16 cellular contexts compared by ENCODE assay signal in the genomic region with DNA sequence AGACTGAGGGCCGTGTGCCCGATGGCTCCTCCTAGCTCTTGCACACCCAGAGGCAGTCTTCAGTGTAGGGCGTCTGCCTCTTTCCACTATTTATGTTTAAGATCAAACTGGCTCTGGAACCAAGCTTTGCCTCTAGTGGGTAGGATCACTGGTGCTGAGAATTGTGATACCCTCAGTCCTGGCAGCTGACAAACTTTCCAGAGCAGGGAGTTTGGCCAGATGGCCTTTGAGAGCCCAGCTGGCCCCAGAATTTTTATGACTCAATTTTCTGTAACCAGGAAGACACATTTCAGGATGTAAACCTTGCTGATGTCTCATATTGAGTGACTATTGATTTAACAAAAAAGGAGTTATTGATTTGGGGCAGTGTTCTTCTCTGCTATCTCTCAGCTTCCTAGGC. TPM values are rescaled to one million over a fixed set of nuclear protein-coding genes. Genes with fewer than 3 reads are reported as not detected.
A peak's percentile ranks its signal among the peaks of the same experiment; 100 is the strongest.
DNase-seq lines count a peak whose midpoint lies in the region; ATAC-seq and TF ChIP-seq lines count a peak whose summit lies in the region.
"Had no signal": no experiment of that assay in that cellular context is flagged by ENCODE, and none has a peak within 500 bp of the region (broad histone marks: within the 10 kb centered on the region; RNA-seq: fewer than 3 reads in every experiment).

No MANE protein-coding gene starts in this region.

- H2BK15ac ChIP-seq in mesenchymal stem cell (ENCODE audit: low read depth, poor library complexity, severe bottlenecking) = no peak overlapping the region

- H3K4ac ChIP-seq in mesenchymal stem cell (ENCODE audit: low read depth in 1 of 2, low read length in 2 of 2) = no peak overlapping the region

- H4K91ac ChIP-seq in mesenchymal stem cell (ENCODE audit: low read length) = no peak overlapping the region

- no peak overlapping the region for H3K27ac ChIP-seq in CD4-positive, CD25-positive, alpha-beta regulatory T cell (ENCODE audit: insufficient read depth, low read length, poor library complexity, severe bottlenecking)
- H3K27ac ChIP-seq in colonic mucosa (peak overlapping the region; percentile 74), mesenchymal stem cell (ENCODE audit: low read length, poor library complexity, severe bottlenecking) (no peak overlapping the region)
- H3K27ac ChIP-seq: PC-9, tibial artery had no signal

- H3K4me1 ChIP-seq in CD4-positive, CD25-positive, alpha-beta regulatory T cell (ENCODE audit: control insufficient read depth, insufficient read depth, low read length, poor library complexity, severe bottlenecking) = peaks cover 12% of the 10 kb centered on the region
- peaks cover 34% of the 10 kb centered on the region for H3K4me1 ChIP-seq in colonic mucosa
- H3K4me1 ChIP-seq in mesenchymal stem cell (ENCODE audit: control insufficient read depth, insufficient read depth, low read depth, low read length) = peaks cover 4% of the 10 kb centered on the region

- H3K18ac ChIP-seq in mesenchymal stem cell (ENCODE audit: low read depth in 1 of 2, low read length in 2 of 2) = no peak overlapping the region

- H2AFZ ChIP-seq in mesenchymal stem cell (ENCODE audit: low read depth, low read length) = no peak overlapping the region
- H2AFZ ChIP-seq: PC-9 had no signal

- H3K9ac ChIP-seq in colonic mucosa (ENCODE audit: low read depth in 2 of 2, low read length in 2 of 2) (peak overlapping the region in 1 of 2 donors; percentile 85), mesenchymal stem cell (ENCODE audit: low read length) (no peak overlapping the region)

- peaks cover 0 to 2% (median 0%) of the 10 kb centered on the region in 7 donors for H3K9me3 Mint-ChIP-seq in CD4-positive, CD25-positive, alpha-beta regulatory T cell

- no peaks in the 10 kb centered on the region for H3K27me3 Mint-ChIP-seq in CD4-positive, CD25-positive, alpha-beta regulatory T cell
- H3K27me3 Mint-ChIP-seq: dendritic cell treated with granulocyte-macrophage colony-stimulating factor and Interleukin-4, amounts not matched to agents 40 ng/mL and 50 ng/mL, for 4 days; T-cell had no signal

- TF ChIP-seq CTCF in colonic mucosa (IDR thresholded peaks at IDR 0.05) = no peak

- no peak overlapping the region for H2AK5ac ChIP-seq in mesenchymal stem cell (ENCODE audit: low read length, severe bottlenecking)

- H2BK5ac ChIP-seq in mesenchymal stem cell (ENCODE audit: low read depth, low read length, poor library complexity, severe bottlenecking) = no peak overlapping the region

- no peak for DNase-seq in CD4-positive, CD25-positive, alpha-beta regulatory T cell
- DNase-seq in NCI-H1092 (lab: John Stamatoyannopoulos, UW) = peak; percentile 20
- DNase-seq in colonic mucosa = no peak
- peak; percentile 16 for DNase-seq in mesenchymal stem cell
- DNase-seq in cortex of kidney (lab: John Stamatoyannopoulos, UW) = no peak
- no peak for DNase-seq in LoVo (ENCODE audit: low spot score)
- DNase-seq: DND-41; HFFc6; NCI-H345; PC-9; stimulated activated CD4-positive, alpha-beta T cell treated with anti-CD3 and anti-CD28 coated beads, Interleukin-15, amount 100 ng/mL, for 24 hours; T-cell had no signal

- intact Hi-C loops in colonic mucosa (cut with DNase I) = loop anchor here (5.0 kb wide), 1 partner anchor 40 kb away; no protein-coding TSS in a partner anchor

- H3K27ac Mint-ChIP-seq in CD4-positive, CD25-positive, alpha-beta regulatory T cell = peak overlapping the region in 2 of 3 donors; percentile 7 to 78
- H3K27ac Mint-ChIP-seq: HFFc6, T-cell had no signal

- H3K4me3 Mint-ChIP-seq in CD4-positive, CD25-positive, alpha-beta regulatory T cell = peak overlapping the region in 1 of 4 donors; percentile 88
- H3K4me3 Mint-ChIP-seq: dendritic cell treated with granulocyte-macrophage colony-stimulating factor and Interleukin-4, amounts not matched to agents 40 ng/mL and 50 ng/mL, for 4 days; HFFc6; T-cell had no signal

- H3K4me1 Mint-ChIP-seq in CD4-positive, CD25-positive, alpha-beta regulatory T cell = peaks cover 25 to 91% (median 55%) of the 10 kb centered on the region in 4 donors

- ATAC-seq in CD4-positive, CD25-positive, alpha-beta regulatory T cell (ENCODE audit: low read depth in 2 of 2) = no peak
- ATAC-seq in esophagus mucosa (no peak), GM19324 (IDR thresholded peaks at IDR 0.05; ENCODE audit: low FRiP score, unreplicated experiment) (no peak)
- ATAC-seq: T-cell had no signal

- no peak overlapping the region for H3K14ac ChIP-seq in mesenchymal stem cell (ENCODE audit: low read length in 2 of 2)

- H3K36me3 Mint-ChIP-seq in CD4-positive, CD25-positive, alpha-beta regulatory T cell = peaks cover 28% of the 10 kb centered on the region

- H3K4me2 ChIP-seq in mesenchymal stem cell (ENCODE audit: low read length, poor library complexity, severe bottlenecking) = no peak overlapping the region
- H3K4me2 ChIP-seq: PC-9 had no signal

- H3K79me1 ChIP-seq in mesenchymal stem cell (replicated peaks; ENCODE audit: low read length, poor library complexity, severe bottlenecking) = peaks cover 25% of the 10 kb centered on the region

- no peak overlapping the region for H2BK120ac ChIP-seq in mesenchymal stem cell (ENCODE audit: low read depth, low read length)

- no peak overlapping the region for H2BK12ac ChIP-seq in mesenchymal stem cell (ENCODE audit: low read length in 2 of 2)

- no peaks in the 10 kb centered on the region for H3K9me3 ChIP-seq in CD4-positive, CD25-positive, alpha-beta regulatory T cell (ENCODE audit: control insufficient read depth in 2 of 2, low read length in 2 of 2)
- no peaks in the 10 kb centered on the region for H3K9me3 ChIP-seq in colonic mucosa
- H3K9me3 ChIP-seq in mesenchymal stem cell (ENCODE audit: control insufficient read depth, low read length) = no peaks in the 10 kb centered on the region
- H3K9me3 ChIP-seq: tibial artery had no signal

- no peak overlapping the region for H3K4me3 ChIP-seq in CD4-positive, CD25-positive, alpha-beta regulatory T cell (ENCODE audit: low read depth, low read length)
- H3K4me3 ChIP-seq in colonic mucosa = no peak overlapping the region
- no peak overlapping the region for H3K4me3 ChIP-seq in mesenchymal stem cell (ENCODE audit: insufficient read depth in 1 of 2, low read depth in 1 of 2, low read length in 2 of 2)
- H3K4me3 ChIP-seq: PC-9, tibial artery had no signal

- H3K36me3 ChIP-seq in CD4-positive, CD25-positive, alpha-beta regulatory T cell (ENCODE audit: control insufficient read depth, insufficient read depth, low read length) = peaks cover 5% of the 10 kb centered on the region
- no peaks in the 10 kb centered on the region for H3K36me3 ChIP-seq in colonic mucosa
- peaks cover 0 to 4% of the 10 kb centered on the region in 2 experiments for H3K36me3 ChIP-seq in mesenchymal stem cell (ENCODE audit: control insufficient read depth in 1 of 2, insufficient read depth in 2 of 2, low read depth in 1 of 2, low read length in 2 of 2)
- H3K36me3 ChIP-seq: tibial artery had no signal

- WGBS in mesenchymal stem cell = 93% methylated on average over 3 of the region's 3 CpGs

- H3K23ac ChIP-seq in mesenchymal stem cell (ENCODE audit: low read length in 2 of 2) = no peak overlapping the region

- H3K27me3 ChIP-seq in CD4-positive, CD25-positive, alpha-beta regulatory T cell (ENCODE audit: control insufficient read depth, insufficient read depth, low read length) = no peaks in the 10 kb centered on the region
- H3K27me3 ChIP-seq in colonic mucosa (no peaks in the 10 kb centered on the region), mesenchymal stem cell (ENCODE audit: control insufficient read depth in 1 of 2, insufficient read depth in 1 of 2, low read length in 2 of 2) (no peaks in the 10 kb centered on the region)
- H3K27me3 ChIP-seq: tibial artery had no signal

- H4K8ac ChIP-seq in mesenchymal stem cell (ENCODE audit: low read length) = no peak overlapping the region

RNA-seq across cellular contexts. Expression of gene COQ8A, which starts 6.7 kb away (rescaled TPM):
- 44.1 TPM for total RNA-seq in CD4-positive, CD25-positive, alpha-beta regulatory T cell
- polyA plus RNA-seq in CD4-positive, CD25-positive, alpha-beta regulatory T cell = 10 to 100 TPM; 53.1 to 60.1 (median 56.4) TPM
- total RNA-seq in colonic mucosa (10 to 100 TPM; 56.3 to 58.1 TPM), esophagus mucosa (6.3 TPM)
- polyA plus RNA-seq in mesenchymal stem cell (2013, experiment 1 of 2) = 1.9 TPM
- polyA plus RNA-seq in mesenchymal stem cell (2013, experiment 2 of 2) = 1.8 TPM

Comparison
In these comparisons a context has a peak if more than half of its experiments do, and no peak if none do; other contexts are left out.
1. DNase-seq: peak in NCI-H1092 (single experiment) and mesenchymal stem cell (single experiment); none in CD4-positive, CD25-positive, alpha-beta regulatory T cell (0 of 3), colonic mucosa (single experiment), cortex of kidney (single experiment) and LoVo (single experiment).